Comparison of ENCODE assay signal across 9 cellular contexts in the genomic region with DNA sequence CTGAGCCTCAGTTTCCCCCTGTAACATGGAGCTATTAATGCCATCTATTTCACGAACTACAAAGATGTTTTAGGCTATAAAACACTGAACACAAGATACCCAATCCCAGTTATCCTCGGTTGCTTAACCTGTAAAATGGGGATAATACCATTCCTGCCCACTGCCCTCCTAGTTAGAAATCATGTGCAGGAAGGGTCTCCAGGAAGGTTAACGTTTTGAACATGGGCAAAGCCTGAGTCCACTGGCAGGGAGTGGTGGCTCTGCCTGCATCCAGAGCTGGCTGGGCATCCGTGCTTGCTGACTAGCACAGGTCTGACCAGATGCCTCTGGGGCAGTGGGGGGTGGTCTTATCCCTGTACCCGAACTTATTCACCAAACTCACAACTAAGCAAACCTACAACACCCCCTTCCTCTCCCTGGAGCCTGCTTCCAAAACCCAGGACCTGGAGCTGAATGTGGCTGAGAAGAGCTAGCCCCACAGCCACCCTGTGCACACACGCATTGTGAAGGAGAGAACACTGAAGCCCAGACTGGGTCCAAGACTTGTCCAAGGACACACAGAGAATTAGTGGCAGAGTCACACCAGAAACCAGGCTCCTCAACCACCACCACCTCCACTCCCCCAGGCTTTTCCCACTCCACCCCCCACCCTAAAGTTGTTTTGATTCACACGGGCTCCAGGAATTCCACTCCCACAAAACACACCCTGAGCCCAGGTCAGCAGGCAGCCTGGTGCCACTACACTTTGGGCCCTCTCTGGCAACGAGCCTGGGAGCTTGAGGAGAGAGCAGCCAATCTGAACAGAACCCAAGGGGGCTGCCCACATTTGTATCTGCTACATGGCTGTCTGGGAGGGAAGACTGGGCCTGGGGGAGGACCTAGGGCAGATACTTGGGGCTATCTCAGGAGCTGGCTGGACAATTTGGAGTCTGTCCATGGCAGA. TPM values are rescaled to one million over a fixed set of nuclear protein-coding genes. Genes with fewer than 3 reads are reported as not detected.
DNase-seq lines count a peak whose midpoint lies in the region; ATAC-seq and TF ChIP-seq lines count a peak whose summit lies in the region.
"Had no signal": no experiment of that assay in that cellular context is flagged by ENCODE, and none has a peak within 500 bp of the region (broad histone marks: within the 10 kb centered on the region; RNA-seq: fewer than 3 reads in every experiment).

No MANE protein-coding gene starts in this region.

- H3K4me1 Mint-ChIP-seq in stimulated activated naive CD8-positive, alpha-beta T cell treated with anti-CD3 and anti-CD28 coated beads, Interleukin-15, amount 100 ng/mL, for 72 hours, result peaks cover 86% of the 10 kb centered on the region

- BruUV-seq in PC-9 (replicated peaks; lab: Mats Ljungman, UMichigan), result no TSS peak

- no peaks in the 10 kb centered on the region for H3K27me3 Mint-ChIP-seq in stimulated activated naive CD8-positive, alpha-beta T cell treated with anti-CD3 and anti-CD28 coated beads, Interleukin-15, amount 100 ng/mL, for 72 hours

- H4K20me1 ChIP-seq in PC-9 (ENCODE audit: insufficient read depth), result no peaks in the 10 kb centered on the region; the same call in 1 of the 2 replicates

- H3K9me3 ChIP-seq in PC-9 (ENCODE audit: insufficient read depth, low read depth), result no peaks in the 10 kb centered on the region

- H3K4me3 ChIP-seq in PC-9 (peak overlapping the region; percentile 65; the same call in 1 of the 2 replicates), epithelial cell of proximal tubule (ENCODE audit: low read depth, low read length) (peak overlapping the region; percentile 68)

- DNase-seq in activated CD8-positive, alpha-beta memory T cell treated with anti-CD3 and anti-CD28 coated beads, Interleukin-2, amount 50 U/mL, for 48 hours, result peak; percentile 60
- DNase-seq in activated CD8-positive, alpha-beta memory T cell treated with anti-CD3 and anti-CD28 coated beads for 24 hours, result no peak
- peak in 1 of 2 experiments; percentile 41 for DNase-seq in PC-9
- no peak for DNase-seq in epithelial cell of proximal tubule (ENCODE audit: low read depth)
- DNase-seq in stimulated activated naive CD8-positive, alpha-beta T cell treated with anti-CD3 and anti-CD28 coated beads, Interleukin-15, amount 100 ng/mL, for 72 hours, result peak in 1 of 2 donors; percentile 32
- no peak for DNase-seq in HK-2 (ENCODE audit: unreplicated experiment)
- DNase-seq in pons (ENCODE audit: low spot score), result no peak

- H3K4me1 ChIP-seq in PC-9 (replicated peaks; ENCODE audit: insufficient read depth), result peaks cover 74% of the 10 kb centered on the region

- H3K27ac Mint-ChIP-seq in stimulated activated naive CD8-positive, alpha-beta T cell treated with anti-CD3 and anti-CD28 coated beads, Interleukin-15, amount 100 ng/mL, for 72 hours, result peak overlapping the region; percentile 62 to 83

- no peaks in the 10 kb centered on the region for H3K9me3 Mint-ChIP-seq in stimulated activated naive CD8-positive, alpha-beta T cell treated with anti-CD3 and anti-CD28 coated beads, Interleukin-15, amount 100 ng/mL, for 72 hours

- ATAC-seq in stimulated activated naive CD8-positive, alpha-beta T cell treated with anti-CD3 and anti-CD28 coated beads, Interleukin-15, amount 100 ng/mL, for 72 hours, result no peak
- no peak for ATAC-seq in HG02798 (IDR thresholded peaks at IDR 0.05; ENCODE audit: poor library complexity, unreplicated experiment)
- ATAC-seq: esophagus mucosa had no signal

- H3K4me2 ChIP-seq in PC-9, result peak overlapping the region; percentile 82

- H3K36me3 ChIP-seq in PC-9 (ENCODE audit: low read depth), result no peaks in the 10 kb centered on the region

- H3K9me2 ChIP-seq in PC-9 (ENCODE audit: insufficient read depth), result no peaks in the 10 kb centered on the region

- TF ChIP-seq CTCF in PC-9 (conservative IDR thresholded peaks at IDR 0.05) (no peak), epithelial cell of proximal tubule (conservative IDR thresholded peaks at IDR 0.05; ENCODE audit: low read depth, low read length) (no peak)

- peak overlapping the region; percentile 70; the same call in 1 of the 2 replicates for H3K27ac ChIP-seq in PC-9

- no peak overlapping the region for H2AFZ ChIP-seq in PC-9

- H3K79me2 ChIP-seq in PC-9 (ENCODE audit: low read depth), result peaks cover 34% of the 10 kb centered on the region; the same call in 1 of the 2 replicates

- POLR2A ChIA-PET in PC-9 (lab: Charles Lee; ENCODE audit: unreplicated experiment), result interaction anchor here (0.6 kb wide), 2 partner anchors 10 to 30 kb away, joined by 3 read pairs; a partner anchor contains a TSS

- H3K4me3 Mint-ChIP-seq in stimulated activated naive CD8-positive, alpha-beta T cell treated with anti-CD3 and anti-CD28 coated beads, Interleukin-15, amount 100 ng/mL, for 72 hours, result peak overlapping the region; percentile 89 to 93

- CTCF ChIA-PET in PC-9 (lab: Charles Lee), result interaction anchor here (0.7 kb wide), 1 partner anchor 198 kb away, joined by 3 read pairs; no protein-coding TSS in a partner anchor

- H3F3A ChIP-seq in PC-9 (ENCODE audit: insufficient read depth, low read depth), result peaks cover 44% of the 10 kb centered on the region; the same call in 1 of the 2 replicates

- no peaks in the 10 kb centered on the region for H3K27me3 ChIP-seq in PC-9 (ENCODE audit: insufficient read depth, low read depth)

- intact Hi-C loops in PC-9 (cut with micrococcal nuclease; ENCODE audit: unreplicated experiment), result loop anchor here (2.0 to 10.0 kb wide), 4 partner anchors 47 to 333 kb away; a partner anchor contains a TSS

RNA-seq across cellular contexts. Expression of a gene that starts 1.6 kb away (rescaled TPM):
- 7.6 and 9.0 TPM in 2 replicates for total RNA-seq in PC-9 (2021)
- total RNA-seq in epithelial cell of proximal tubule, result 4.0 and 6.5 TPM in 2 replicates

RNA-seq across cellular contexts. Expression of a gene that starts 29.9 kb away (rescaled TPM):
- total RNA-seq in PC-9 (2021) (10.4 and 24.7 TPM in 2 replicates), epithelial cell of proximal tubule (76.0 and 154 TPM in 2 replicates)

RNA-seq across cellular contexts. Expression of a gene that starts 45.4 kb away (rescaled TPM):
- 17.6 and 24.1 TPM in 2 replicates for total RNA-seq in PC-9 (2021)
- 5.1 and 11.5 TPM in 2 replicates for total RNA-seq in epithelial cell of proximal tubule
